In the genomic region with DNA sequence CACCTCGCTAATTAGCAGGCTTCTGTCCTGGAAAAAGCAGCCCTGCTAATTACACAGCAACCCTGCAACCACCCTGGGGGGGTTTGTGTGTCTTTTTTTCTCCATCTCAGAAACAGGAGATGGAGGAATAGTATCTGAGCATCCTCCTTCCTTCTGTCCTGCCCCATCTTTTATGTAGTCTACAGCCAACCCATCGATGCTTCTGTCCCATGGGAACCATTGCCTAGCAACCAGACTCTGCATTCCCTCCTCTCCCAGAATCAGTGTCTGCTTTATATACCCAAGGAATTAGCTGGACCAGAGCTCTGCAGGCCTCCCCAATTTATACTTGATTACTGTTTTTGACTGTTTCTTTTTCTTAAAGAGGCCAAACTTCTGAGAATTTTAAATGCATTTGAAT, we compare ENCODE assay signal across 22 cellular contexts. TPM values are rescaled to one million over a fixed set of nuclear protein-coding genes. Genes with fewer than 3 reads are reported as not detected.
"Had no signal": no experiment of that assay in that cellular context is flagged by ENCODE, and none has a peak within 500 bp of the region (broad histone marks: within the 10 kb centered on the region; RNA-seq: fewer than 3 reads in every experiment).

No MANE protein-coding gene starts in this region.

- H3K9me3 ChIP-seq: ovary had no signal

- ATAC-seq: heart right ventricle, natural killer cell had no signal

- H3K4me3 ChIP-seq: dorsolateral prefrontal cortex, heart right ventricle, ovary, right atrium auricular region, sigmoid colon, skin epidermis had no signal

- H3K36me3 ChIP-seq: heart right ventricle, ovary, right atrium auricular region, sigmoid colon had no signal

- H3K27ac Mint-ChIP-seq: natural killer cell, type B pancreatic cell had no signal

- H3K36me3 Mint-ChIP-seq: natural killer cell, type B pancreatic cell had no signal

- H3K4me1 ChIP-seq: heart right ventricle, right atrium auricular region, sigmoid colon had no signal

- H3K4me3 Mint-ChIP-seq: natural killer cell, neural crest cell, type B pancreatic cell had no signal

- H3K27ac ChIP-seq: dorsolateral prefrontal cortex, heart right ventricle, ovary, right atrium auricular region, sigmoid colon, skin epidermis had no signal

- H3K9me3 Mint-ChIP-seq: natural killer cell, type B pancreatic cell had no signal

- DNase-seq: cortex of kidney; dorsolateral prefrontal cortex; effector CD8-positive, alpha-beta T cell; foreskin melanocyte; heart right ventricle; kidney glomerular epithelial cell; mammary epithelial cell; natural killer cell; nucleus accumbens; ovary; sigmoid colon; stimulated activated CD4-positive, alpha-beta T cell treated with anti-CD3 and anti-CD28 coated beads, Interleukin-12 subunit alpha, Interleukin-12 subunit beta, amount 100 ng/mL, for 4 hours; stimulated activated naive CD4-positive, alpha-beta T cell treated with Interleukin-2 at 50 U/mL for 16 hours had no signal

- H3K4me1 Mint-ChIP-seq: natural killer cell, neural crest cell had no signal

- H3K27me3 ChIP-seq: dorsolateral prefrontal cortex, heart right ventricle, ovary, right atrium auricular region, sigmoid colon had no signal

RNA-seq across cellular contexts. Expression of a gene that starts 35.1 kb away (rescaled TPM):
- total RNA-seq: glomerular endothelial cell, mammary epithelial cell, mesenteric fat pad, mucosa of gallbladder, myocyte, natural killer cell, neural crest cell, posterior vena cava, sigmoid colon had no signal
